In the genomic region with DNA sequence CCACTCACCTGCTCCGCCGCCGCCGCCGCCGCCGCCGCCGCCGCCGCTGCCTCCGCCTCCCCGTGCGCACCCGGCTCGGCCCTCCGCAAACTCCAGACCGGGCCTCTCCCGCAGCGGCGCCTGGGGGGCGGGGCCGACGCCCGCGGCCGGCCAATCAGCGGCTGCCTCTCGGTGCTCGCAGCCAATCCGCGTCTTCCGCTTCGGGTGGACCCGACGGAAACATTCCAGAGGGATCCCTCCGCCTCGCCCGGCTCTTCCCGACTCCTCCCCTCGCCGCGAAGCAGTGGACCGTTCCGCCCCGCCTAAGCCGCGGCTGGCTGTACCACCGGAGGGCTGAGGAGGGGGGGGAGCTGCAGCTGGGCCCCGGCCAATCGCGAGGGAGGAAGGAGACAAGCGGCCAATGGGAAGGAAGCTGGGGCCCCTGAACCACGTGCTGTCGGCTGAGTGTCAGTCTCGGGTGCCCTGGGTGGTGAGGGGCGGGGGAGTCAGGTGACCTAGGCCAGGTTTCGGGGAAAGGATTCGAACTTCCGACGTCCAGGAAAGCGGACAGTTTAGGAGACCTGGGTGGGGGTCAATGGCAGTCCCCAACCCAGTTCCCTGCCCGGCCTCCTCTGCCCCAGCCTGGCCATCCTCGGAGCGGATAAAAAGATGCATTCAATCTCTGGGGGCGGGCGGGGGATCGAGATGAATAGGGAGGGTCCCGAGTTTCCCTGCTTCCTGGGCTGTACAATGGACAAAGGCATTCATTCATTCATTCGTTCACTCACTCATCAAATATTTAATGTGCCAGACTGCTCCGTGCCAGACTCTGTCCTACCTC, we compare ENCODE assay signal across 8 cellular contexts. TPM values are rescaled to one million over a fixed set of nuclear protein-coding genes. Genes with fewer than 3 reads are reported as not detected.
DNase-seq lines count a peak whose midpoint lies in the region; ATAC-seq lines count a peak whose summit lies in the region.

GIPC1 (minus strand) TSS at position 99 of the 820 bp plus-strand sequence. CDS start 13,151 bp downstream, outside the sequence.

- H3K27me3 ChIP-seq in neuronal stem cell (ENCODE audit: control insufficient read depth in 3 of 3, insufficient read depth in 3 of 3, low read depth in 1 of 3, low read length in 3 of 3): no peaks in the 10 kb centered on the region

- peak within 1 kb of the TSS; percentile 66 for H2BK5ac ChIP-seq in neuronal stem cell (ENCODE audit: low read length)

- peak within 1 kb of the TSS; percentile 95 for H2BK15ac ChIP-seq in neuronal stem cell (ENCODE audit: low read length)

- peak within 1 kb of the TSS; percentile 90 for H3K9ac ChIP-seq in neuronal stem cell (ENCODE audit: low read depth, low read length, poor library complexity)

- ATAC-seq in GM21737 (IDR thresholded peaks at IDR 0.05; ENCODE audit: unreplicated experiment): peak; percentile 54
- ATAC-seq in activated naive CD4-positive, alpha-beta T cell treated with anti-CD3 and anti-CD28 coated beads, Interleukin-2, amount 50 U/mL, for 72 hours: peak; percentile 94 to 95

- no peaks in the 10 kb centered on the region for H3K9me3 Mint-ChIP-seq in activated naive CD4-positive, alpha-beta T cell treated with anti-CD3 and anti-CD28 coated beads, Interleukin-2, amount 50 U/mL, for 72 hours

- peak within 1 kb of the TSS; percentile 77 for H3K4me2 ChIP-seq in neuronal stem cell (ENCODE audit: insufficient read depth, low read length, poor library complexity, severe bottlenecking)

- peak within 1 kb of the TSS; percentile 60 for H2AK5ac ChIP-seq in neuronal stem cell (ENCODE audit: low read depth, low read length)

- peak within 1 kb of the TSS; percentile 86 to 88 for H3K4me3 ChIP-seq in neuronal stem cell (ENCODE audit: low read length in 2 of 2)

- no peak within 1 kb of the TSS for H4K91ac ChIP-seq in neuronal stem cell (ENCODE audit: low read depth, low read length, poor library complexity)

- no peak within 1 kb of the TSS for H2BK12ac ChIP-seq in neuronal stem cell (ENCODE audit: low read length)

- peak within 1 kb of the TSS; percentile 94 for H3K18ac ChIP-seq in neuronal stem cell (ENCODE audit: low read length)

- peak within 1 kb of the TSS; percentile 65 to 80 for H3K27ac Mint-ChIP-seq in activated naive CD4-positive, alpha-beta T cell treated with anti-CD3 and anti-CD28 coated beads, Interleukin-2, amount 50 U/mL, for 72 hours

- WGBS in neuronal stem cell (ENCODE audit: extremely low coverage in 2 of 2, insufficient read length in 2 of 2, insufficient replicate concordance in 1 of 2), 2 donors: no CpG with 5 or more reads among the region's 71 CpGs

- DNase-seq in COLO668 (lab: John Stamatoyannopoulos, UW; ENCODE audit: unreplicated experiment) (peak; percentile 98), NCI-H1048 (lab: John Stamatoyannopoulos, UW) (peak; percentile 95), SKM-1 treated with dmso at 0.1 percent for 144 hours (lab: John Stamatoyannopoulos, UW; ENCODE audit: unreplicated experiment) (peak; percentile 96), germinal center (ENCODE audit: low spot score) (peak; percentile 98), neuronal stem cell (ENCODE audit: low spot score) (peak; percentile 99), stromal cell of bone marrow (ENCODE audit: low read depth) (peak; percentile 96)
- peak; percentile 91 to 92 for DNase-seq in activated naive CD4-positive, alpha-beta T cell treated with anti-CD3 and anti-CD28 coated beads, Interleukin-2, amount 50 U/mL, for 72 hours (ENCODE audit: low spot score in 2 of 2)

- H2AFZ ChIP-seq in neuronal stem cell (ENCODE audit: low read length): peak within 1 kb of the TSS; percentile 91

- peaks cover 11% of the 10 kb centered on the region for H3K79me1 ChIP-seq in neuronal stem cell (ENCODE audit: low read depth, low read length)

- H3K9me3 ChIP-seq in neuronal stem cell (replicated peaks in 1 of 2; ENCODE audit: control insufficient read depth in 2 of 2, insufficient read depth in 1 of 2, low read depth in 1 of 2, low read length in 2 of 2): no peaks in the 10 kb centered on the region

- H3K4me1 ChIP-seq in neuronal stem cell (ENCODE audit: control insufficient read depth in 2 of 2, insufficient read depth in 1 of 2, low read depth in 1 of 2, low read length in 2 of 2): peaks cover 16 to 19% of the 10 kb centered on the region in 2 donors

- peak within 1 kb of the TSS; percentile 80 for H3K23ac ChIP-seq in neuronal stem cell (ENCODE audit: low read depth, low read length, poor library complexity)

- peaks cover 6 to 15% of the 10 kb centered on the region in 2 donors for H3K36me3 ChIP-seq in neuronal stem cell (replicated peaks in 1 of 2; ENCODE audit: control insufficient read depth in 2 of 2, insufficient read depth in 2 of 2, low read length in 2 of 2)

- H3K4ac ChIP-seq in neuronal stem cell (ENCODE audit: low read length): no peak within 1 kb of the TSS

- peak within 1 kb of the TSS; percentile 41 for H3K27ac ChIP-seq in neuronal stem cell (replicated peaks; ENCODE audit: low read length)

- no peaks in the 10 kb centered on the region for H3K36me3 Mint-ChIP-seq in activated naive CD4-positive, alpha-beta T cell treated with anti-CD3 and anti-CD28 coated beads, Interleukin-2, amount 50 U/mL, for 72 hours

- peak within 1 kb of the TSS; percentile 82 for H3K14ac ChIP-seq in neuronal stem cell (ENCODE audit: low read length)

- H2BK120ac ChIP-seq in neuronal stem cell (ENCODE audit: low read depth, low read length): no peak within 1 kb of the TSS

- no peak within 1 kb of the TSS for H4K8ac ChIP-seq in neuronal stem cell (ENCODE audit: low read depth, low read length)

RNA-seq across cellular contexts. Expression of gene GIPC1, which starts in this region (rescaled TPM):
- 10 to 100 TPM; 24.8 to 33.3 TPM for total RNA-seq in activated naive CD4-positive, alpha-beta T cell treated with anti-CD3 and anti-CD28 coated beads, Interleukin-2, amount 50 U/mL, for 72 hours
- polyA plus RNA-seq in neuronal stem cell (2013, experiment 1 of 2): 47.5 TPM
- 45.1 TPM for polyA plus RNA-seq in neuronal stem cell (2013, experiment 2 of 2)

Comparison
In these comparisons a context has a peak if more than half of its experiments do, and no peak if none do; other contexts are left out.
1. Peak in every context shown above with its lines: DNase-seq, ATAC-seq, H3K4me3 ChIP-seq and H3K27ac ChIP-seq.